In the genomic region with DNA sequence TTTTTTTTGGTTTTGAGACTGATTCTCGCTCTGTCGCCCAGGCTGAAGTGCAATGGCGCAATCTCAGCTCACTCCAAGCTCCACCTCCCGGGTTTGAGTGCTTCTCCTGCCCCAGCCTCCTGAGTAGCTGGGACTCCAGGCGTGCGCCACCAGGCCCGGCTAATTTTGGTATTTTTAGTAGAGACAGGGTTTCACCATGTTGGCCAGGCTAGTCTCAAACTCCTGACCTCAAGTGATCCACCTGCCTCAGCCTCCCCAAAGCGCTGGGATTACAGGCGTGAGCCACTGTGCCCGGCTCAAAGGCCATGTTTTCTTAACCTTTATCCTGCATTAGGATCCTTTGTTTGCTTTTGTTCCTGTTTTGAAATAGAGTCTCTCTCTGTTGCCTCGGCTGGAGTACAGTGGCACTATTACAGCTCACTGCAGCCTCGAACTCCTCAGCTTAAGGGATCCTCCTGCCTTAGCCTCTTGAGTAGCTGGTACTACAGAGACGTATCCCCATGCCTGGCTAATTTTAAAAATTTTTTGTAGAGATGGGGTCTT, we compare ENCODE assay signal across 23 cellular contexts.
"Had no signal": no experiment of that assay in that cellular context is flagged by ENCODE, and none has a peak within 500 bp of the region (broad histone marks: within the 10 kb centered on the region; RNA-seq: fewer than 3 reads in every experiment).

No MANE protein-coding gene starts in this region.

- H3K9me3 ChIP-seq: colonic mucosa, left ventricle myocardium inferior, pancreas, prostate gland, testis, tibial nerve, upper lobe of right lung, vagina had no signal

- DNase-seq: colonic mucosa; dermis blood vessel endothelial cell; foreskin melanocyte; hippocampal formation; left ventricle myocardium inferior; mesenchymal stem cell; midbrain; naive B cell; occipital lobe; pancreas; stimulated activated CD4-positive, alpha-beta T cell treated with anti-CD3 and anti-CD28 coated beads, Interleukin-2, amount 100 ng/mL, for 24 hours; stimulated activated CD4-positive, alpha-beta T cell treated with anti-CD3 and anti-CD28 coated beads, Interleukin-4, amount 100 ng/mL, for 4 hours; stimulated activated naive B cell treated with anti-CD40 and anti-IgM and Interleukin-4, amounts not matched to agents 10 μg/mL and 1 μg/mL and 100 μg/mL, for 72 hours; stimulated activated naive CD8-positive, alpha-beta T cell treated with anti-CD3 and anti-CD28 coated beads, Interleukin-15, amount 100 ng/mL, for 72 hours; testis; upper lobe of right lung had no signal

- H3K27me3 Mint-ChIP-seq: naive B cell; stimulated activated naive B cell treated with anti-CD40 and anti-IgM and Interleukin-4, amounts not matched to agents 10 μg/mL and 1 μg/mL and 100 μg/mL, for 72 hours; stimulated activated naive CD8-positive, alpha-beta T cell treated with anti-CD3 and anti-CD28 coated beads, Interleukin-15, amount 100 ng/mL, for 72 hours had no signal

- H3K4me1 Mint-ChIP-seq: nephron had no signal

- H3K36me3 ChIP-seq: colonic mucosa had no signal

- FAIRE-seq: islet of Langerhans, pancreas had no signal

- H3K27ac Mint-ChIP-seq: naive B cell; nephron; stimulated activated naive B cell treated with anti-CD40 and anti-IgM and Interleukin-4, amounts not matched to agents 10 μg/mL and 1 μg/mL and 100 μg/mL, for 72 hours had no signal

- H3K4me3 ChIP-seq: colonic mucosa, left ventricle myocardium inferior, lung, pancreas, prostate gland, testis, tibial nerve, upper lobe of right lung, vagina had no signal

- H3K27ac ChIP-seq: colonic mucosa, left ventricle myocardium inferior, pancreas, prostate gland, testis, tibial nerve, upper lobe of right lung, vagina had no signal

- H3K4me1 ChIP-seq: colonic mucosa, pancreas, prostate gland, tibial nerve had no signal

- H3K4me3 Mint-ChIP-seq: naive B cell; nephron; stimulated activated naive B cell treated with anti-CD40 and anti-IgM and Interleukin-4, amounts not matched to agents 10 μg/mL and 1 μg/mL and 100 μg/mL, for 72 hours; stimulated activated naive CD8-positive, alpha-beta T cell treated with anti-CD3 and anti-CD28 coated beads, Interleukin-15, amount 100 ng/mL, for 72 hours had no signal

- H3K27me3 ChIP-seq: colonic mucosa, pancreas, testis, tibial nerve, upper lobe of right lung, vagina had no signal

- ATAC-seq: pancreas; sciatic nerve; stimulated activated naive B cell treated with anti-CD40 and anti-IgM and Interleukin-4, amounts not matched to agents 10 μg/mL and 1 μg/mL and 100 μg/mL, for 72 hours; stimulated activated naive CD8-positive, alpha-beta T cell treated with anti-CD3 and anti-CD28 coated beads, Interleukin-15, amount 100 ng/mL, for 72 hours; upper lobe of right lung had no signal

- H3K9me3 Mint-ChIP-seq: naive B cell; nephron; stimulated activated naive B cell treated with anti-CD40 and anti-IgM and Interleukin-4, amounts not matched to agents 10 μg/mL and 1 μg/mL and 100 μg/mL, for 72 hours; stimulated activated naive CD8-positive, alpha-beta T cell treated with anti-CD3 and anti-CD28 coated beads, Interleukin-15, amount 100 ng/mL, for 72 hours had no signal
